9 cellular contexts compared by ENCODE assay signal in the genomic region with DNA sequence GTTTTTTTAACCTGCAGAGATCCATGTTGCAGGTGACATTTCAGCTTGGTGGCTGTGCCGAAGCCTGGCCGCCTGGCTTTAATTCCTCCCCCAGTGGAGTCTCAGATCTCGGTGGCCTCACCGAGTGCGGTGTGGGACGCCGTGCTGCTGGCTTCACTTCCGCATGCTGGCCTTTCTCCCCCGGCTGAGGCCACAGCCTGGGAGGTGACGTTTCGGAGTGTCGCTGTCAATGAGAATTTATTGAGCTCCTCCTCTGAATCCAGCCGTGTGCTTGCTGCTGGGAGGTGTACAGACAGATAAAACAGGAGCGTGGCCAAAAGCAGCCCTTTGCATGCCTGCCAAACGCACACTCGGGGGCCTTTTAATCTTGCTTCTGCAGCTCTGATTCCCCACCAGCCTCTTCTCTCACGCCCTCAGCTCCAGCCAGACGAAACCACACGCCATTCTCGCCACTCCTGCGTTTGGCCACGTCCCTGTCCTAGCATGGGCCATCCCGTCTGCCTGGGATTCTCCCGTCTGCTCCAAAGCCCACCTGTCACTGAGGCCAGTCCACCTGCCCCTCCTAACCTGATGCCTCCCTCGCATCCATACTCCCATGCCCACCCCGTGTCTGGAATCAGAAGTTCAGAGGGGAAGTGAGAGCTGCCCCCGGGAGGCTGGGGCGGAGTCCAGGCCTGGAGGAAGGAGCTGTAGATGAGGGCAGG. TPM values are rescaled to one million over a fixed set of nuclear protein-coding genes. Genes with fewer than 3 reads are reported as not detected.
A peak's percentile ranks its signal among the peaks of the same experiment; 100 is the strongest.
DNase-seq lines count a peak whose midpoint lies in the region; ATAC-seq and TF ChIP-seq lines count a peak whose summit lies in the region.
"Had no signal": no experiment of that assay in that cellular context is flagged by ENCODE, and none has a peak within 500 bp of the region (broad histone marks: within the 10 kb centered on the region; RNA-seq: fewer than 3 reads in every experiment).

No MANE protein-coding gene starts in this region.

- H3K4me3 ChIP-seq in IMR-90 (ENCODE audit: insufficient read depth, low read depth, low read length) (no peak overlapping the region), mesendoderm (ENCODE audit: low read length) (no peak overlapping the region)
- H3K4me3 ChIP-seq: A549 had no signal

- H2BK5ac ChIP-seq in IMR-90 (ENCODE audit: low read depth, low read length, poor library complexity, severe bottlenecking) (no peak overlapping the region), mesendoderm (ENCODE audit: low read length) (no peak overlapping the region)

- H3K36me3 Mint-ChIP-seq in activated naive CD8-positive, alpha-beta T cell treated with anti-CD3 and anti-CD28 coated beads, Interleukin-2, amount 10 ng/mL, durations not matched to agents 7 days and 5 days, result peaks cover 4% of the 10 kb centered on the region

- intact Hi-C loops in IMR-90 (cut with micrococcal nuclease), result loop anchor here (2.0 kb wide), 1 partner anchor 248 kb away; no protein-coding TSS in a partner anchor

- BruUV-seq in IMR-90 (replicated peaks; lab: Mats Ljungman, UMichigan), result no TSS peak

- H3K4me1 ChIP-seq in IMR-90 (ENCODE audit: control insufficient read depth, insufficient read depth, low read length), result peaks cover 12% of the 10 kb centered on the region
- H3K4me1 ChIP-seq in mesendoderm (ENCODE audit: control insufficient read depth, low read depth, low read length), result peaks cover 14% of the 10 kb centered on the region

- no peak for TF ChIP-seq RAD21 in IMR-90 (IDR thresholded peaks at IDR 0.05; ENCODE audit: low read length)

- CTCF ChIA-PET in IMR-90 (lab: Yijun Ruan, JAX), result interaction anchor here (0.5 to 1.8 kb wide), 10 partner anchors 10 to 262 kb away, joined by 3 to 8 read pairs (median 4); no protein-coding TSS in a partner anchor

- H3K9me3 ChIP-seq in IMR-90 (ENCODE audit: control insufficient read depth, insufficient read depth, low read length), result no peaks in the 10 kb centered on the region
- H3K9me3 ChIP-seq: A549 had no signal

- no peaks in the 10 kb centered on the region for H3K9me3 Mint-ChIP-seq in activated naive CD8-positive, alpha-beta T cell treated with anti-CD3 and anti-CD28 coated beads, Interleukin-2, amount 10 ng/mL, durations not matched to agents 7 days and 5 days

- 75% methylated on average over 16 of the region's 28 CpGs; no CpG with 5 or more reads in 1 of the 2 experiments for WGBS in IMR-90 (ENCODE audit: extremely low coverage in 2 of 2, insufficient read length in 1 of 2), 2 experiments
- no CpG with 5 or more reads among the region's 28 CpGs for WGBS in mesendoderm (ENCODE audit: extremely low coverage, insufficient coverage, low lambda C conversion rate)

- no peak overlapping the region for H4K8ac ChIP-seq in IMR-90 (ENCODE audit: low read depth in 2 of 2, low read length in 2 of 2)
- H4K8ac ChIP-seq in mesendoderm (ENCODE audit: low read depth, low read length), result no peak overlapping the region

- H3K27me3 ChIP-seq in IMR-90 (ENCODE audit: control insufficient read depth, insufficient read depth, low read length) (no peaks in the 10 kb centered on the region), mesendoderm (ENCODE audit: insufficient read depth, low read length, poor library complexity) (no peaks in the 10 kb centered on the region)

- H2AFZ ChIP-seq in IMR-90 (replicated peaks; ENCODE audit: low read length, poor library complexity), result no peak overlapping the region

- H2AK9ac ChIP-seq in IMR-90 (replicated peaks; ENCODE audit: low read depth, low read length, poor library complexity), result peak overlapping the region; percentile 35

- no peak overlapping the region for H2BK20ac ChIP-seq in IMR-90 (ENCODE audit: low read depth, low read length)

- H4K5ac ChIP-seq in IMR-90 (ENCODE audit: low read depth, low read length), result no peak overlapping the region
- no peak overlapping the region for H4K5ac ChIP-seq in mesendoderm (ENCODE audit: low read length)

- H3K27ac Mint-ChIP-seq in activated naive CD8-positive, alpha-beta T cell treated with anti-CD3 and anti-CD28 coated beads, Interleukin-2, amount 10 ng/mL, durations not matched to agents 7 days and 5 days, result peak overlapping the region; percentile 67

- POLR2A ChIA-PET in IMR-90 (lab: Charles Lee; ENCODE audit: unreplicated experiment), result interaction anchor here (0.6 kb wide), 1 partner anchor 10 kb away, joined by 3 read pairs; no protein-coding TSS in a partner anchor
- POLR2A ChIA-PET in activated naive CD8-positive, alpha-beta T cell treated with anti-CD3 and anti-CD28 coated beads, Interleukin-2, amount 10 ng/mL, durations not matched to agents 7 days and 5 days (lab: Charles Lee), result interaction anchor here (0.7 to 12.1 kb wide), 9 partner anchors 9 to 214 kb away, joined by 3 to 175 read pairs (median 3); no protein-coding TSS in a partner anchor

- H3K27me3 Mint-ChIP-seq in activated naive CD8-positive, alpha-beta T cell treated with anti-CD3 and anti-CD28 coated beads, Interleukin-2, amount 10 ng/mL, durations not matched to agents 7 days and 5 days, result no peaks in the 10 kb centered on the region

- H3K56ac ChIP-seq in IMR-90 (ENCODE audit: extremely low read depth, insufficient read depth, low read length) (no peak overlapping the region), mesendoderm (ENCODE audit: low read length) (peak overlapping the region; percentile 37)

- no peak overlapping the region for H3K4me2 ChIP-seq in IMR-90 (ENCODE audit: low read depth, low read length)
- no peak overlapping the region for H3K4me2 ChIP-seq in mesendoderm (ENCODE audit: low read length)

- H2BK15ac ChIP-seq in IMR-90 (ENCODE audit: low read depth, low read length), result no peak overlapping the region
- no peak overlapping the region for H2BK15ac ChIP-seq in mesendoderm (replicated peaks; ENCODE audit: low read depth)

- H3K9ac ChIP-seq in IMR-90 (ENCODE audit: low read depth, low read length), result no peak overlapping the region
- peak overlapping the region; percentile 21 for H3K9ac ChIP-seq in mesendoderm (ENCODE audit: low read length)

- H3K9me1 ChIP-seq in IMR-90 (ENCODE audit: insufficient read depth, low read length), result no peaks in the 10 kb centered on the region; the same call in 1 of the 2 replicates

- dilution Hi-C loops in IMR-90 (cut with HindIII; ENCODE audit: low sequenced_read_pairs, unreplicated experiment), result no loop called here

- peaks cover 85% of the 10 kb centered on the region for H4K20me1 ChIP-seq in IMR-90 (ENCODE audit: insufficient read depth, low read length)

- no peak overlapping the region for H3K27ac ChIP-seq in IMR-90 (ENCODE audit: insufficient read depth, low read length)
- no peak overlapping the region for H3K27ac ChIP-seq in mesendoderm (ENCODE audit: low read depth, low read length)

- no peak overlapping the region for H2BK120ac ChIP-seq in IMR-90 (ENCODE audit: low read depth, low read length)
- H2BK120ac ChIP-seq in mesendoderm (ENCODE audit: low read depth, low read length), result no peak overlapping the region

- H3K79me1 ChIP-seq in IMR-90 (ENCODE audit: low read depth in 1 of 2, low read length in 2 of 2) (peaks cover 22 to 60% of the 10 kb centered on the region in 2 experiments), mesendoderm (ENCODE audit: low read length) (peaks cover 27% of the 10 kb centered on the region)

- H3K36me3 ChIP-seq in IMR-90 (ENCODE audit: control insufficient read depth, insufficient read depth, low read length) (no peaks in the 10 kb centered on the region), mesendoderm (ENCODE audit: control insufficient read depth, insufficient read depth, low read length) (no peaks in the 10 kb centered on the region)

- ATAC-seq in IMR-90 (ENCODE audit: low read depth) (no peak), HG03139 (IDR thresholded peaks at IDR 0.05; ENCODE audit: unreplicated experiment) (no peak)
- ATAC-seq in activated naive CD8-positive, alpha-beta T cell treated with anti-CD3 and anti-CD28 coated beads, Interleukin-2, amount 10 ng/mL, durations not matched to agents 7 days and 5 days (ENCODE audit: low read depth), result no peak

- DNase-seq in NCI-H1417 (lab: John Stamatoyannopoulos, UW), result peak in 2 of 3 experiments; percentile 27 to 45
- DNase-seq in NCI-H1417 treated with DMSO at 0.1 percent for 48 hours (lab: John Stamatoyannopoulos, UW), result no peak
- no peak for DNase-seq in IMR-90
- peak; percentile 68 for DNase-seq in activated naive CD8-positive, alpha-beta T cell treated with anti-CD3 and anti-CD28 coated beads, Interleukin-2, amount 10 ng/mL, durations not matched to agents 7 days and 5 days
- no peak for DNase-seq in mesendoderm
- no peak for DNase-seq in epidermal melanocyte (ENCODE audit: insufficient read length, low spot score)
- no peak for DNase-seq in NK-92 (lab: John Stamatoyannopoulos, UW; ENCODE audit: unreplicated experiment)

- no peak for TF ChIP-seq POLR2A in IMR-90 (IDR thresholded peaks at IDR 0.05; ENCODE audit: low read depth, low read length)

- no peak overlapping the region for H4K91ac ChIP-seq in IMR-90 (ENCODE audit: insufficient read depth, low read depth, low read length)

- peak overlapping the region; percentile 84 for H3K4me3 Mint-ChIP-seq in activated naive CD8-positive, alpha-beta T cell treated with anti-CD3 and anti-CD28 coated beads, Interleukin-2, amount 10 ng/mL, durations not matched to agents 7 days and 5 days

- peaks cover 64% of the 10 kb centered on the region for H3K79me2 ChIP-seq in mesendoderm (ENCODE audit: control insufficient read depth, insufficient read depth, low read length)

- TF ChIP-seq CTCF in IMR-90 (conservative IDR thresholded peaks at IDR 0.05; ENCODE audit: low read depth, low read length), result no peak

- H3K23ac ChIP-seq in IMR-90 (ENCODE audit: low read depth, low read length) (no peak overlapping the region), mesendoderm (ENCODE audit: low read length) (no peak overlapping the region)

- H3K4ac ChIP-seq in IMR-90 (ENCODE audit: low read depth, low read length) (no peak overlapping the region), mesendoderm (ENCODE audit: low read depth, low read length) (no peak overlapping the region)

- peaks cover 24% of the 10 kb centered on the region for H3K4me1 Mint-ChIP-seq in activated naive CD8-positive, alpha-beta T cell treated with anti-CD3 and anti-CD28 coated beads, Interleukin-2, amount 10 ng/mL, durations not matched to agents 7 days and 5 days

- H2AK5ac ChIP-seq in IMR-90 (ENCODE audit: low read depth, low read length), result no peak overlapping the region
- no peak overlapping the region for H2AK5ac ChIP-seq in mesendoderm (ENCODE audit: low read length)

- H3K18ac ChIP-seq in IMR-90 (ENCODE audit: low read depth, low read length) (no peak overlapping the region), mesendoderm (ENCODE audit: low read length) (peak overlapping the region; percentile 52)

- in situ Hi-C loops in IMR-90 (cut with MboI; ENCODE audit: low sequenced_read_pairs), result loop anchor here (5.0 to 10.0 kb wide), 2 partner anchors 344 to 502 kb away; a partner anchor contains a TSS

- H3K14ac ChIP-seq in IMR-90 (replicated peaks; ENCODE audit: low read depth, low read length), result no peak overlapping the region

RNA-seq across cellular contexts. Expression of a gene that starts 3.6 kb away (rescaled TPM):
- total RNA-seq in IMR-90 (2012; rRNA removed), result 9.4 and 14.9 TPM in 2 replicates
- 25.5 and 30.8 TPM in 2 replicates for polyA plus RNA-seq in IMR-90 (2012; rRNA removed)
- polyA plus RNA-seq in IMR-90 (2012; cell fraction: cytosol; rRNA removed), result 17.0 and 25.6 TPM in 2 replicates
- 79.5 and 93.9 TPM in 2 replicates for polyA plus RNA-seq in IMR-90 (2012; cell fraction: nucleus; rRNA removed; ENCODE audit: low replicate concordance)
- 10 to 100 TPM; 60.9 to 62.5 TPM for total RNA-seq in activated naive CD8-positive, alpha-beta T cell treated with anti-CD3 and anti-CD28 coated beads, Interleukin-2, amount 10 ng/mL, durations not matched to agents 7 days and 5 days
- polyA plus RNA-seq in mesendoderm (2013, experiment 1 of 2), result 16.7 TPM
- 17.3 TPM for polyA plus RNA-seq in mesendoderm (2013, experiment 2 of 2)

Comparison
In these comparisons a context has a peak if more than half of its experiments do, and no peak if none do; other contexts are left out.
1. DNase-seq: peak in NCI-H1417 (2 of 3) and activated naive CD8-positive, alpha-beta T cell treated with anti-CD3 and anti-CD28 coated beads, Interleukin-2, amount 10 ng/mL, durations not matched to agents 7 days and 5 days (single experiment); none in NCI-H1417 treated with DMSO at 0.1 percent for 48 hours (single experiment), IMR-90 (single experiment), mesendoderm (single experiment), epidermal melanocyte (single experiment) and NK-92 (single experiment).